Comparison of ENCODE assay signal across 1 cellular context in genomic region chr16:67413978-67414891, GRCh38.
TF ChIP-seq lines count a peak whose summit lies in the region.

No MANE protein-coding gene starts in this region.

TF ChIP-seq in liver, 16 proteins besides CTCF, POLR2A, EP300 and RAD21 (continued from another document):
- no peak for TF ChIP-seq REST (IDR thresholded peaks at IDR 0.05)
- no peak for TF ChIP-seq NR2F2 (IDR thresholded peaks at IDR 0.05)
- TF ChIP-seq SP1 (IDR thresholded peaks at IDR 0.05) = no peak
- TF ChIP-seq RXRA (IDR thresholded peaks at IDR 0.05) = no peak
- no peak for TF ChIP-seq FOXA1 (IDR thresholded peaks at IDR 0.05)
